8 cellular contexts compared by ENCODE assay signal in the genomic region with DNA sequence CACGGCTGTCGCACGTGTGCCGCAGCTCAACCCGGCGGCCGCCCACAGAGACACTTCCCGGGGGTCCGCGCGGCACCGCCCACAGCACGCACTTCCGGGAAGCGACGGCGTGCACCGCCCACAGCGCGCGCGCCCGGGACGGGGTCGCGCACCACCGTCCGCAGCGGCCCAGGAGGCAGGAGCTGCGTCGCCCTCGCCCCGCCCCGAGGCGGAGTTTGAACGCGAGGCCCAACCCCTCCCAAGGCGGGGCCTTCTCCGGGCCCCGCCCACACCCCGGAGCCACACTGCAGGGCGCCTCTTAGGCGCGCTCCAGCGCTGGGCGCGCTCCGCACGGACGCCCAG.
A peak's percentile ranks its signal among the peaks of the same experiment; 100 is the strongest.
DNase-seq lines count a peak whose midpoint lies in the region; ATAC-seq and TF ChIP-seq lines count a peak whose summit lies in the region.
"Not testable (repeated sequence)": the region's sequence is repeated elsewhere in the genome, so short reads cannot be mapped to it uniquely, and the experiment has no call there.

No MANE protein-coding gene starts in this region.

- peak; percentile 79 to 92 (median 83) for DNase-seq in CD4-positive, CD25-positive, alpha-beta regulatory T cell
- DNase-seq in T-helper 1 cell (peak; percentile 67 to 86 (median 76)), foreskin keratinocyte (peak; percentile 25 to 52)
- peak; percentile 86 for DNase-seq in activated naive CD4-positive, alpha-beta T cell treated with anti-CD3 and anti-CD28 coated beads, Interleukin-2, amount 10 ng/mL, durations not matched to agents 7 days and 5 days
- peak; percentile 88 for DNase-seq in natural killer cell treated with Interleukin-12 subunit alpha and Interleukin-12 subunit beta and Interleukin-15 and Interleukin-18, amount 100 ng/mL, for 72 hours (ENCODE audit: low spot score)
- peak; percentile 67 for DNase-seq in stimulated activated CD8-positive, alpha-beta memory T cell treated with anti-CD3 and anti-CD28 coated beads, Interleukin-12 subunit alpha, Interleukin-12 subunit beta, amount 100 ng/mL, for 1 hour (ENCODE audit: low read depth)

- H3K36me3 ChIP-seq in CD4-positive, CD25-positive, alpha-beta regulatory T cell (ENCODE audit: control insufficient read depth, insufficient read depth, low read length) = not testable (repeated sequence)

- not testable (repeated sequence) for H3K27me3 Mint-ChIP-seq in CD4-positive, CD25-positive, alpha-beta regulatory T cell; activated naive CD4-positive, alpha-beta T cell treated with anti-CD3 and anti-CD28 coated beads, Interleukin-2, amount 10 ng/mL, durations not matched to agents 7 days and 5 days; natural killer cell treated with Interleukin-12 subunit alpha and Interleukin-12 subunit beta and Interleukin-15 and Interleukin-18, amount 100 ng/mL, for 72 hours

- H3K27ac ChIP-seq in CD4-positive, CD25-positive, alpha-beta regulatory T cell (ENCODE audit: insufficient read depth, low read length, poor library complexity, severe bottlenecking) = peak overlapping the region; percentile 55
- not testable (repeated sequence) for H3K27ac ChIP-seq in foreskin keratinocyte

- not testable (repeated sequence) for TF ChIP-seq CTCF in foreskin keratinocyte (conservative IDR thresholded peaks at IDR 0.05)

- peak overlapping the region in 1 of 4 donors; percentile 29 for H3K4me3 Mint-ChIP-seq in CD4-positive, CD25-positive, alpha-beta regulatory T cell
- H3K4me3 Mint-ChIP-seq in activated naive CD4-positive, alpha-beta T cell treated with anti-CD3 and anti-CD28 coated beads, Interleukin-2, amount 10 ng/mL, durations not matched to agents 7 days and 5 days = peak overlapping the region; percentile 28
- not testable (repeated sequence) for H3K4me3 Mint-ChIP-seq in natural killer cell treated with Interleukin-12 subunit alpha and Interleukin-12 subunit beta and Interleukin-15 and Interleukin-18, amount 100 ng/mL, for 72 hours

- CTCF ChIA-PET in activated naive CD4-positive, alpha-beta T cell treated with anti-CD3 and anti-CD28 coated beads, Interleukin-2, amount 10 ng/mL, durations not matched to agents 7 days and 5 days (lab: Charles Lee) = not testable (repeated sequence)

- not testable (repeated sequence) for H3K27me3 ChIP-seq in CD4-positive, CD25-positive, alpha-beta regulatory T cell (ENCODE audit: control insufficient read depth, insufficient read depth, low read length); foreskin keratinocyte

- not testable (repeated sequence) for H3K4me1 Mint-ChIP-seq in CD4-positive, CD25-positive, alpha-beta regulatory T cell; activated naive CD4-positive, alpha-beta T cell treated with anti-CD3 and anti-CD28 coated beads, Interleukin-2, amount 10 ng/mL, durations not matched to agents 7 days and 5 days; natural killer cell treated with Interleukin-12 subunit alpha and Interleukin-12 subunit beta and Interleukin-15 and Interleukin-18, amount 100 ng/mL, for 72 hours (ENCODE audit: low read depth in 2 of 2)

- H3K27ac Mint-ChIP-seq in CD4-positive, CD25-positive, alpha-beta regulatory T cell; activated naive CD4-positive, alpha-beta T cell treated with anti-CD3 and anti-CD28 coated beads, Interleukin-2, amount 10 ng/mL, durations not matched to agents 7 days and 5 days; natural killer cell treated with Interleukin-12 subunit alpha and Interleukin-12 subunit beta and Interleukin-15 and Interleukin-18, amount 100 ng/mL, for 72 hours: not testable (repeated sequence)

- ATAC-seq in CD4-positive, CD25-positive, alpha-beta regulatory T cell (ENCODE audit: low read depth in 2 of 2) = peak; percentile 99
- ATAC-seq in GM21447 (IDR thresholded peaks at IDR 0.05; ENCODE audit: unreplicated experiment) (peak; percentile 87), HG03280 (IDR thresholded peaks at IDR 0.05; ENCODE audit: unreplicated experiment) (peak; percentile 99), foreskin keratinocyte (peak; percentile 91)
- ATAC-seq in natural killer cell treated with Interleukin-12 subunit alpha and Interleukin-12 subunit beta and Interleukin-15 and Interleukin-18, amount 100 ng/mL, for 72 hours = peak; percentile 100

- not testable (repeated sequence) for H3K9me3 ChIP-seq in CD4-positive, CD25-positive, alpha-beta regulatory T cell (ENCODE audit: control insufficient read depth in 2 of 2, low read length in 2 of 2)

- H3K4me1 ChIP-seq in CD4-positive, CD25-positive, alpha-beta regulatory T cell (ENCODE audit: control insufficient read depth, insufficient read depth, low read length, poor library complexity, severe bottlenecking); foreskin keratinocyte: not testable (repeated sequence)

- not testable (repeated sequence) for H3K36me3 Mint-ChIP-seq in CD4-positive, CD25-positive, alpha-beta regulatory T cell; activated naive CD4-positive, alpha-beta T cell treated with anti-CD3 and anti-CD28 coated beads, Interleukin-2, amount 10 ng/mL, durations not matched to agents 7 days and 5 days; natural killer cell treated with Interleukin-12 subunit alpha and Interleukin-12 subunit beta and Interleukin-15 and Interleukin-18, amount 100 ng/mL, for 72 hours

- not testable (repeated sequence) for H3K4me3 ChIP-seq in CD4-positive, CD25-positive, alpha-beta regulatory T cell (ENCODE audit: low read depth, low read length)

- not testable (repeated sequence) for H3K9me3 Mint-ChIP-seq in CD4-positive, CD25-positive, alpha-beta regulatory T cell; activated naive CD4-positive, alpha-beta T cell treated with anti-CD3 and anti-CD28 coated beads, Interleukin-2, amount 10 ng/mL, durations not matched to agents 7 days and 5 days; natural killer cell treated with Interleukin-12 subunit alpha and Interleukin-12 subunit beta and Interleukin-15 and Interleukin-18, amount 100 ng/mL, for 72 hours
